ENCODE assay signal across 8 cellular contexts in genomic region chr2:226796840-226797288, GRCh38. TPM values are rescaled to one million over a fixed set of nuclear protein-coding genes. Genes with fewer than 3 reads are reported as not detected.
A peak's percentile ranks its signal among the peaks of the same experiment; 100 is the strongest.
DNase-seq lines count a peak whose midpoint lies in the region; ATAC-seq and TF ChIP-seq lines count a peak whose summit lies in the region.

No MANE protein-coding gene starts in this region.

- no peaks in the 10 kb centered on the region for H3K9me1 ChIP-seq in IMR-90 (ENCODE audit: insufficient read depth, low read length)

- TF ChIP-seq CTCF in BJ (IDR thresholded peaks at IDR 0.05; ENCODE audit: insufficient read depth, low read depth, low read length): peak; percentile 72
- TF ChIP-seq CTCF in IMR-90 (conservative IDR thresholded peaks at IDR 0.05; ENCODE audit: low read depth, low read length): peak; percentile 68
- peak; percentile 83 for TF ChIP-seq CTCF in choroid plexus epithelial cell (conservative IDR thresholded peaks at IDR 0.05; ENCODE audit: low read depth, low read length)
- no peak for TF ChIP-seq CTCF in testis (IDR thresholded peaks at IDR 0.05)

- peak overlapping the region; percentile 99 for H2BK5ac ChIP-seq in IMR-90 (ENCODE audit: low read depth, low read length, poor library complexity, severe bottlenecking)

- peak overlapping the region; percentile 72 for H2BK15ac ChIP-seq in IMR-90 (ENCODE audit: low read depth, low read length)

- H3K36me3 ChIP-seq in BJ (ENCODE audit: control insufficient read depth, insufficient read depth, low read length) (peaks cover 26% of the 10 kb centered on the region), IMR-90 (ENCODE audit: control insufficient read depth, insufficient read depth, low read length) (peaks cover 49% of the 10 kb centered on the region), muscle layer of duodenum (ENCODE audit: control insufficient read depth in 1 of 2, insufficient read depth in 2 of 2, low read length in 2 of 2) (no peaks in the 10 kb centered on the region), testis (ENCODE audit: low read depth, missing control alignments) (no peaks in the 10 kb centered on the region)

- H2AK9ac ChIP-seq in IMR-90 (replicated peaks; ENCODE audit: low read depth, low read length, poor library complexity): peak overlapping the region; percentile 98

- H3K23ac ChIP-seq in IMR-90 (ENCODE audit: low read depth, low read length): peak overlapping the region; percentile 84

- peak; percentile 16 for ATAC-seq in IMR-90 (ENCODE audit: low read depth)

- no peak for DNase-seq in BJ (ENCODE audit: low read depth)
- DNase-seq in IMR-90: peak; percentile 76
- DNase-seq in choroid plexus epithelial cell (ENCODE audit: low read depth): peak; percentile 64
- no peak for DNase-seq in testis
- no peak for DNase-seq in putamen (ENCODE audit: low spot score)
- no peak for DNase-seq in GM19238 (ENCODE audit: insufficient read length, low spot score)
- no peak for DNase-seq in SK-N-DZ (ENCODE audit: low spot score)

- H4K91ac ChIP-seq in IMR-90 (ENCODE audit: insufficient read depth, low read depth, low read length): peak overlapping the region; percentile 91

- peak overlapping the region; percentile 85 for H3K4me2 ChIP-seq in IMR-90 (ENCODE audit: low read depth, low read length)

- H3K27me3 ChIP-seq in BJ (ENCODE audit: control insufficient read depth, insufficient read depth, low read length) (no peaks in the 10 kb centered on the region), IMR-90 (ENCODE audit: control insufficient read depth, insufficient read depth, low read length) (no peaks in the 10 kb centered on the region), muscle layer of duodenum (ENCODE audit: low read depth, low read length) (no peaks in the 10 kb centered on the region), testis (no peaks in the 10 kb centered on the region)

- peak overlapping the region; percentile 92 for H3K9ac ChIP-seq in IMR-90 (ENCODE audit: low read depth, low read length)

- TF ChIP-seq POLR2A in IMR-90 (IDR thresholded peaks at IDR 0.05; ENCODE audit: low read depth, low read length) (no peak), testis (IDR thresholded peaks at IDR 0.05) (no peak)

- peak overlapping the region; percentile 99 for H3K14ac ChIP-seq in IMR-90 (replicated peaks; ENCODE audit: low read depth, low read length)

- peak overlapping the region; percentile 91 for H3K56ac ChIP-seq in IMR-90 (ENCODE audit: extremely low read depth, insufficient read depth, low read length)

- H4K5ac ChIP-seq in IMR-90 (ENCODE audit: low read depth, low read length): peak overlapping the region; percentile 76

- peak overlapping the region; percentile 89 for H3K4ac ChIP-seq in IMR-90 (ENCODE audit: low read depth, low read length)

- WGBS in IMR-90 (ENCODE audit: extremely low coverage in 2 of 2, insufficient read length in 1 of 2), 2 experiments: 20% methylated on average over 1 of the region's 17 CpGs; no CpG with 5 or more reads in 1 of the 2 experiments
- WGBS in testis, 2 donors: 52 to 86% methylated on average over 3 to 11 of the region's 17 CpGs

- H2AFZ ChIP-seq in IMR-90 (replicated peaks; ENCODE audit: low read length, poor library complexity): peak overlapping the region; percentile 82

- in situ Hi-C loops in IMR-90 (cut with MboI; ENCODE audit: low sequenced_read_pairs): loop anchor here (5.0 to 25.0 kb wide), 6 partner anchors 142 to 1685 kb away; no protein-coding TSS in a partner anchor

- peak overlapping the region; percentile 95 for H3K18ac ChIP-seq in IMR-90 (ENCODE audit: low read depth, low read length)

- H2AK5ac ChIP-seq in IMR-90 (ENCODE audit: low read depth, low read length): peak overlapping the region; percentile 28

- H4K20me1 ChIP-seq in IMR-90 (ENCODE audit: insufficient read depth, low read length): peaks cover 17% of the 10 kb centered on the region

- dilution Hi-C loops in IMR-90 (cut with HindIII; ENCODE audit: low sequenced_read_pairs, unreplicated experiment): no loop called here

- POLR2A ChIA-PET in BJ (lab: Charles Lee) (no interaction called here), IMR-90 (lab: Charles Lee; ENCODE audit: unreplicated experiment) (interaction anchor here (0.9 to 1.4 kb wide), 3 partner anchors 41 to 369 kb away, joined by 3 to 4 read pairs (median 3); no protein-coding TSS in a partner anchor)

- intact Hi-C loops in IMR-90 (cut with micrococcal nuclease) (loop anchor here (1.0 to 10.0 kb wide), 7 partner anchors 70 to 1127 kb away; no protein-coding TSS in a partner anchor), testis (cut with DNase I; ENCODE audit: low total_unique reads) (loop anchor here (10.0 kb wide), 1 partner anchor 72 kb away; no protein-coding TSS in a partner anchor)

- peak overlapping the region; percentile 82 for H2BK20ac ChIP-seq in IMR-90 (ENCODE audit: low read depth, low read length)

- H3K27ac ChIP-seq in IMR-90 (ENCODE audit: insufficient read depth, low read length) (peak overlapping the region; percentile 97), muscle layer of duodenum (ENCODE audit: low read length) (peak overlapping the region; percentile 23), testis (no peak overlapping the region)

- BruUV-seq in IMR-90 (replicated peaks; lab: Mats Ljungman, UMichigan): no TSS peak

- H3K9me3 ChIP-seq in IMR-90 (ENCODE audit: control insufficient read depth, insufficient read depth, low read length): no peaks in the 10 kb centered on the region
- no peaks in the 10 kb centered on the region for H3K9me3 ChIP-seq in muscle layer of duodenum (ENCODE audit: control insufficient read depth in 1 of 2, low read length in 2 of 2)
- no peaks in the 10 kb centered on the region for H3K9me3 ChIP-seq in testis

- H4K8ac ChIP-seq in IMR-90 (ENCODE audit: low read depth in 2 of 2, low read length in 2 of 2): peak overlapping the region; percentile 82 to 94

- H3K79me1 ChIP-seq in IMR-90 (ENCODE audit: low read depth in 1 of 2, low read length in 2 of 2): peaks cover 4 to 11% of the 10 kb centered on the region in 2 experiments

- TF ChIP-seq RAD21 in IMR-90 (IDR thresholded peaks at IDR 0.05; ENCODE audit: low read length): peak; percentile 86

- CTCF ChIA-PET in BJ (lab: Yijun Ruan, JAX) (interaction anchor here (0.7 to 2.5 kb wide), 13 partner anchors 8 to 1127 kb away, joined by 3 to 12 read pairs (median 4); no protein-coding TSS in a partner anchor), IMR-90 (lab: Yijun Ruan, JAX) (interaction anchor here (0.5 to 1.1 kb wide), 5 partner anchors 41 to 1127 kb away, joined by 3 read pairs; no protein-coding TSS in a partner anchor)

- H3K4me1 ChIP-seq in IMR-90 (ENCODE audit: control insufficient read depth, insufficient read depth, low read length) (peaks cover 2% of the 10 kb centered on the region; the same call in 1 of the 2 replicates), muscle layer of duodenum (ENCODE audit: control insufficient read depth in 1 of 2, insufficient read depth in 2 of 2, low read length in 2 of 2) (peaks cover 0 to 29% of the 10 kb centered on the region in 2 donors), testis (peaks cover 14% of the 10 kb centered on the region)

- peak overlapping the region; percentile 99 for H3K4me3 ChIP-seq in BJ (ENCODE audit: low read depth, low read length)
- peak overlapping the region; percentile 78 for H3K4me3 ChIP-seq in IMR-90 (ENCODE audit: insufficient read depth, low read depth, low read length)
- peak overlapping the region; percentile 71 for H3K4me3 ChIP-seq in choroid plexus epithelial cell (ENCODE audit: low read depth, low read length)
- peak overlapping the region; percentile 53 to 91 for H3K4me3 ChIP-seq in muscle layer of duodenum (ENCODE audit: low read depth in 1 of 2, low read length in 2 of 2)
- H3K4me3 ChIP-seq in testis: no peak overlapping the region

- peak overlapping the region; percentile 86 for H2BK120ac ChIP-seq in IMR-90 (ENCODE audit: low read depth, low read length)

TF ChIP-seq in IMR-90, 13 proteins besides CTCF, POLR2A, EP300 and RAD21:
- no peak for TF ChIP-seq CEBPB (IDR thresholded peaks at IDR 0.05; ENCODE audit: low read depth, low read length)
- TF ChIP-seq SMC3 (IDR thresholded peaks at IDR 0.05; ENCODE audit: low read depth, low read length): peak; percentile 74

RNA-seq across cellular contexts. Expression of gene IRS1, which starts 2.8 kb away (rescaled TPM):
- polyA plus RNA-seq in BJ (2011; rRNA removed): 12.4 and 13.0 TPM in 2 replicates
- 22.7 and 26.8 TPM in 2 replicates for polyA minus RNA-seq in BJ (2011; rRNA and poly(A)+ RNA removed)
- 21.1 and 29.4 TPM in 2 replicates for total RNA-seq in IMR-90 (2012; rRNA removed)
- 37.1 and 44.5 TPM in 2 replicates for polyA plus RNA-seq in IMR-90 (2012; rRNA removed)
- 15.4 and 40.6 TPM in 2 replicates for polyA plus RNA-seq in IMR-90 (2012; cell fraction: cytosol; rRNA removed)
- 20.3 and 39.6 TPM in 2 replicates for polyA plus RNA-seq in IMR-90 (2012; cell fraction: nucleus; rRNA removed; ENCODE audit: low replicate concordance)
- total RNA-seq in testis: 1 to 10 TPM; 3.1 to 5.9 TPM
- polyA plus RNA-seq in testis (ENCODE audit: insufficient read depth, low read depth, low replicate concordance): 3.1 TPM
- 2.2 and 2.5 TPM in 2 replicates for polyA plus RNA-seq in SK-N-DZ (2014; cell fraction: cytosol; rRNA removed)
- polyA plus RNA-seq in SK-N-DZ (2014; cell fraction: nucleus; rRNA removed): 0.96 and 1.3 TPM in 2 replicates

RNA-seq across cellular contexts. Expression of gene RHBDD1, which starts 39.0 kb away (rescaled TPM):
- polyA plus RNA-seq in BJ (2011; rRNA removed): 29.2 and 51.6 TPM in 2 replicates
- polyA minus RNA-seq in BJ (2011; rRNA and poly(A)+ RNA removed): 40.8 and 44.5 TPM in 2 replicates
- total RNA-seq in IMR-90 (2012; rRNA removed): 11.9 and 14.0 TPM in 2 replicates
- 9.3 and 9.7 TPM in 2 replicates for polyA plus RNA-seq in IMR-90 (2012; rRNA removed)
- 4.0 and 4.1 TPM in 2 replicates for polyA plus RNA-seq in IMR-90 (2012; cell fraction: cytosol; rRNA removed)
- polyA plus RNA-seq in IMR-90 (2012; cell fraction: nucleus; rRNA removed; ENCODE audit: low replicate concordance): 3.8 and 8.8 TPM in 2 replicates
- 10 to 100 TPM; 38.0 to 43.4 TPM for total RNA-seq in testis
- 49.8 TPM for polyA plus RNA-seq in testis (ENCODE audit: insufficient read depth, low read depth, low replicate concordance)
- polyA plus RNA-seq in SK-N-DZ (2014; cell fraction: cytosol; rRNA removed): 3.7 and 6.0 TPM in 2 replicates
- polyA plus RNA-seq in SK-N-DZ (2014; cell fraction: nucleus; rRNA removed): 2.3 and 8.2 TPM in 2 replicates

Comparison
In these comparisons a context has a peak if more than half of its experiments do, and no peak if none do; other contexts are left out.
1. DNase-seq: peak in IMR-90 (single experiment) and choroid plexus epithelial cell (single experiment); none in BJ (single experiment), testis (single experiment), putamen (single experiment), GM19238 (single experiment) and SK-N-DZ (single experiment).
2. H3K4me3 ChIP-seq: peak in BJ (single experiment), IMR-90 (single experiment), choroid plexus epithelial cell (single experiment) and muscle layer of duodenum (2 of 2); none in testis (0 of 2).
3. CTCF ChIP-seq: peak in BJ (single experiment), IMR-90 (single experiment) and choroid plexus epithelial cell (single experiment); none in testis (0 of 3).
4. H3K27ac ChIP-seq: peak in IMR-90 (single experiment) and muscle layer of duodenum (single experiment); none in testis (0 of 2).